ENCODE assay signal across 19 cellular contexts in genomic region chr2:4618141-4618540, GRCh38.
DNase-seq lines count a peak whose midpoint lies in the region; ATAC-seq and TF ChIP-seq lines count a peak whose summit lies in the region.
"Had no signal": no experiment of that assay in that cellular context is flagged by ENCODE, and none has a peak within 500 bp of the region (broad histone marks: within the 10 kb centered on the region; RNA-seq: fewer than 3 reads in every experiment).

No MANE protein-coding gene starts in this region.

- H3K56ac ChIP-seq in mesendoderm (ENCODE audit: low read length): no peak overlapping the region

- H3K79me2 ChIP-seq in SK-N-SH (ENCODE audit: insufficient read depth) (no peaks in the 10 kb centered on the region), mesendoderm (ENCODE audit: control insufficient read depth, insufficient read depth, low read length) (no peaks in the 10 kb centered on the region)

- H4K20me1 ChIP-seq in SK-N-SH (ENCODE audit: insufficient read depth): no peaks in the 10 kb centered on the region

- H3K4me2 ChIP-seq in SK-N-SH: no peak overlapping the region
- H3K4me2 ChIP-seq in mesendoderm (ENCODE audit: low read length): no peak overlapping the region

- H3K36me3 ChIP-seq in upper lobe of right lung: no peaks in the 10 kb centered on the region
- H3K36me3 ChIP-seq in SK-N-SH (replicated peaks in 1 of 2; ENCODE audit: control insufficient read depth in 1 of 2, insufficient read depth in 2 of 2, low read length in 1 of 2): no peaks in the 10 kb centered on the region
- H3K36me3 ChIP-seq in mesendoderm (ENCODE audit: control insufficient read depth, insufficient read depth, low read length): no peaks in the 10 kb centered on the region
- H3K36me3 ChIP-seq: BE2C, SJSA1 had no signal

- H3K9me2 ChIP-seq in SK-N-SH: no peaks in the 10 kb centered on the region

- no peaks in the 10 kb centered on the region for H3F3A ChIP-seq in SK-N-SH (replicated peaks; ENCODE audit: insufficient read depth)

- H3K4me1 ChIP-seq in upper lobe of right lung: no peaks in the 10 kb centered on the region
- H3K4me1 ChIP-seq in SK-N-SH (ENCODE audit: control insufficient read depth in 1 of 2, insufficient read depth in 2 of 2, low read depth in 1 of 2, low read length in 1 of 2): no peaks in the 10 kb centered on the region
- no peaks in the 10 kb centered on the region for H3K4me1 ChIP-seq in mesendoderm (ENCODE audit: control insufficient read depth, low read depth, low read length)
- H3K4me1 ChIP-seq: BE2C, Caco-2, SJSA1 had no signal

- no peak overlapping the region for H2BK5ac ChIP-seq in mesendoderm (ENCODE audit: low read length)

- H2AK5ac ChIP-seq in mesendoderm (ENCODE audit: low read length): no peak overlapping the region

- no peak overlapping the region for H3K18ac ChIP-seq in mesendoderm (ENCODE audit: low read length)

- H2BK15ac ChIP-seq in mesendoderm (replicated peaks; ENCODE audit: low read depth): no peak overlapping the region

- H3K9me3 ChIP-seq in upper lobe of right lung: peaks cover 4% of the 10 kb centered on the region
- peaks cover 4% of the 10 kb centered on the region for H3K9me3 ChIP-seq in SK-N-SH
- H3K9me3 ChIP-seq: BE2C, Caco-2, SJSA1 had no signal

- CTCF ChIA-PET in SK-N-SH (lab: Yijun Ruan, JAX): no interaction called here

- no peak overlapping the region for H3K27ac ChIP-seq in upper lobe of right lung
- H3K27ac ChIP-seq in SK-N-SH (ENCODE audit: low read depth in 2 of 2, low read length in 1 of 2): no peak overlapping the region
- H3K27ac ChIP-seq in mesendoderm (ENCODE audit: low read depth, low read length): no peak overlapping the region
- H3K27ac ChIP-seq: SJSA1 had no signal

- DNase-seq in NCI-H1417 (lab: John Stamatoyannopoulos, UW) (peak in 2 of 3 experiments; percentile 23 to 50), NCI-H1417 treated with DMSO at 0.1 percent for 48 hours (lab: John Stamatoyannopoulos, UW) (no peak), DMS153 treated with DMSO at 0.1 percent for 48 hours (lab: John Stamatoyannopoulos, UW; ENCODE audit: unreplicated experiment) (peak; percentile 36), NCI-H345 (lab: John Stamatoyannopoulos, UW) (peak; percentile 53), kidney tubule cell (ENCODE audit: low spot score) (peak; percentile 1), upper lobe of right lung (no peak), SK-N-SH (no peak), mesendoderm (no peak)
- DNase-seq: BE2C; Caco-2; CD4-positive, CD25-positive, alpha-beta regulatory T cell; DND-41; KG1; NCI-H1436; NCI-H446 treated with DMSO at 0.1 percent for 48 hours; T-helper 2 cell had no signal

- no peak overlapping the region for H2BK120ac ChIP-seq in mesendoderm (ENCODE audit: low read depth, low read length)

- H3K79me1 ChIP-seq in mesendoderm (ENCODE audit: low read length): no peaks in the 10 kb centered on the region

- 12% methylated on average over 3 of the region's 3 CpGs for WGBS in SK-N-SH (ENCODE audit: low lambda C conversion rate)
- WGBS in mesendoderm (ENCODE audit: extremely low coverage, insufficient coverage, low lambda C conversion rate): no CpG with 5 or more reads among the region's 3 CpGs

- H3K23ac ChIP-seq in mesendoderm (ENCODE audit: low read length): no peak overlapping the region

- POLR2A ChIA-PET in SK-N-SH (lab: Yijun Ruan, JAX): no interaction called here

- H4K8ac ChIP-seq in mesendoderm (ENCODE audit: low read depth, low read length): no peak overlapping the region

- no peak for ATAC-seq in upper lobe of right lung
- ATAC-seq: HepG2, Panc1 had no signal

- intact Hi-C loops in upper lobe of right lung (cut with DNase I): no loop called here

- no peak for TF ChIP-seq EP300 in SK-N-SH (IDR thresholded peaks at IDR 0.05; ENCODE audit: borderline replicate concordance in 1 of 2, low read depth in 1 of 2, low read length in 1 of 2)

- TF ChIP-seq CTCF in upper lobe of right lung (IDR thresholded peaks at IDR 0.05) (no peak), SK-N-SH (IDR thresholded peaks at IDR 0.05) (no peak)

- H3K9ac ChIP-seq in SK-N-SH (no peak overlapping the region), mesendoderm (ENCODE audit: low read length) (no peak overlapping the region)

- no peak overlapping the region for H3K4me3 ChIP-seq in upper lobe of right lung
- no peak overlapping the region for H3K4me3 ChIP-seq in SK-N-SH (ENCODE audit: low read depth in 2 of 2, low read length in 1 of 2)
- no peak overlapping the region for H3K4me3 ChIP-seq in mesendoderm (ENCODE audit: low read length)
- H3K4me3 ChIP-seq: SJSA1 had no signal

- H3K27me3 ChIP-seq in upper lobe of right lung (no peaks in the 10 kb centered on the region), SK-N-SH (ENCODE audit: insufficient read depth) (no peaks in the 10 kb centered on the region), mesendoderm (ENCODE audit: insufficient read depth, low read length, poor library complexity) (no peaks in the 10 kb centered on the region)
- H3K27me3 ChIP-seq: BE2C, SJSA1 had no signal

- H2AFZ ChIP-seq in SK-N-SH (ENCODE audit: low read depth): no peak overlapping the region

- TF ChIP-seq RAD21 in SK-N-SH (IDR thresholded peaks at IDR 0.05; ENCODE audit: low read length): no peak

- H4K5ac ChIP-seq in mesendoderm (ENCODE audit: low read length): no peak overlapping the region

- H3K4ac ChIP-seq in mesendoderm (ENCODE audit: low read depth, low read length): no peak overlapping the region

TF ChIP-seq in SK-N-SH, 30 proteins besides CTCF, POLR2A, EP300 and RAD21:
- no peak for TF ChIP-seq NRF1 (IDR thresholded peaks at IDR 0.05; ENCODE audit: low read depth, low read length)
- TF ChIP-seq RCOR1 (IDR thresholded peaks at IDR 0.05; ENCODE audit: low read length): no peak
- TF ChIP-seq TAF1 (IDR thresholded peaks at IDR 0.05; ENCODE audit: borderline replicate concordance, low read depth, low read length): no peak
- TF ChIP-seq USF2 (IDR thresholded peaks at IDR 0.05; ENCODE audit: borderline replicate concordance, low read depth, low read length): no peak
- TF ChIP-seq FOXJ3 (CRISPR knock-in tag; IDR thresholded peaks at IDR 0.05): no peak
- no peak for TF ChIP-seq REST (IDR thresholded peaks at IDR 0.05; ENCODE audit: low read depth, low read length)
- TF ChIP-seq JUND (IDR thresholded peaks at IDR 0.05): no peak
- no peak for TF ChIP-seq RFX5 (IDR thresholded peaks at IDR 0.05; ENCODE audit: low read length)
- TF ChIP-seq MAX (IDR thresholded peaks at IDR 0.05; ENCODE audit: low read depth): no peak
TF ChIP-seq in SK-N-SH: peak in this region for 0.

Comparison
In these comparisons a context has a peak if more than half of its experiments do, and no peak if none do; other contexts are left out.
1. DNase-seq: peak in NCI-H1417 (2 of 3), DMS153 treated with DMSO at 0.1 percent for 48 hours (single experiment), NCI-H345 (single experiment) and kidney tubule cell (single experiment); none in NCI-H1417 treated with DMSO at 0.1 percent for 48 hours (single experiment), upper lobe of right lung (single experiment), SK-N-SH (single experiment) and mesendoderm (single experiment).